ENCODE assay signal across 9 cellular contexts in the genomic region with DNA sequence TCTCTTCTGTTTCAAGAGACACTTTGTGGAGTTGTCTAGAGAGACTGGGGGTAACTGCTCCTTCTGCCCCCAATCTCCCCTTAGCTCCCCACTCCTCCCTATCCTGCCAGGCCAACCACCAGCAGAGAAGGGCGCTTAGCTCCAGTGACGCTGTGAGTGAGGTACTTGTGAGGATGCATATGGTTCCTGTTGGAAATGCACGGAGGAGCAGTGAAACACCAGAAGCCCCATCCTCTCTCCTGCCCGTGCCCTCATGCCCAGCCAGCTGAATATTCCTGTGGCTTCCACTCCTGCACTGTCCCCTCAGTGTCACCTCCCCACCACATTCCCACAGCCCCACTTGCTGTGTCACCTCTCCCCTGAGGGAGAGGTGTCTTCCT. TPM values are rescaled to one million over a fixed set of nuclear protein-coding genes. Genes with fewer than 3 reads are reported as not detected.
DNase-seq lines count a peak whose midpoint lies in the region; ATAC-seq and TF ChIP-seq lines count a peak whose summit lies in the region.
"Had no signal": no experiment of that assay in that cellular context is flagged by ENCODE, and none has a peak within 500 bp of the region (broad histone marks: within the 10 kb centered on the region; RNA-seq: fewer than 3 reads in every experiment).

No MANE protein-coding gene starts in this region.

- H3K4ac ChIP-seq in mesendoderm (ENCODE audit: low read depth, low read length): no peak overlapping the region

- no peak for TF ChIP-seq POLR2A in stomach (IDR thresholded peaks at IDR 0.05)

- POLR2A ChIA-PET in activated CD4-positive, alpha-beta T cell treated with anti-CD3 and anti-CD28 coated beads, Interleukin-2, amount 10 ng/mL, durations not matched to agents 7 days and 5 days (lab: Charles Lee): interaction anchor here (1.0 kb wide), 1 partner anchor 13 kb away, joined by 3 read pairs; a partner anchor contains a TSS

- CTCF ChIA-PET in activated CD4-positive, alpha-beta T cell treated with anti-CD3 and anti-CD28 coated beads, Interleukin-2, amount 10 ng/mL, durations not matched to agents 7 days and 5 days (lab: Charles Lee): interaction anchor here (0.7 to 3.2 kb wide), 5 partner anchors 9 to 83 kb away, joined by 3 to 16 read pairs (median 3); a partner anchor contains a TSS

- H3K27ac Mint-ChIP-seq in activated CD4-positive, alpha-beta T cell treated with anti-CD3 and anti-CD28 coated beads, Interleukin-2, amount 10 ng/mL, durations not matched to agents 7 days and 5 days: peak overlapping the region; percentile 93
- peak overlapping the region; percentile 62 to 94 (median 84) for H3K27ac Mint-ChIP-seq in IgD-negative memory B cell
- H3K27ac Mint-ChIP-seq: nephron progenitor cell had no signal

- peak overlapping the region; percentile 12 for H3K4me3 Mint-ChIP-seq in activated CD4-positive, alpha-beta T cell treated with anti-CD3 and anti-CD28 coated beads, Interleukin-2, amount 10 ng/mL, durations not matched to agents 7 days and 5 days
- peak overlapping the region; percentile 21 to 86 (median 51) for H3K4me3 Mint-ChIP-seq in IgD-negative memory B cell
- H3K4me3 Mint-ChIP-seq: nephron progenitor cell had no signal

- DNase-seq in activated CD4-positive, alpha-beta T cell treated with anti-CD3 and anti-CD28 coated beads, Interleukin-2, amount 10 ng/mL, durations not matched to agents 7 days and 5 days: no peak
- no peak for DNase-seq in activated CD4-positive, alpha-beta T cell treated with anti-CD3 and anti-CD28 coated beads for 4 hours
- no peak for DNase-seq in coronary artery (ENCODE audit: low spot score)
- no peak for DNase-seq in stomach
- DNase-seq in mesendoderm: no peak
- DNase-seq in Ammon's horn (ENCODE audit: low spot score): no peak
- DNase-seq: nephron progenitor cell had no signal

- H3K56ac ChIP-seq in mesendoderm (ENCODE audit: low read length): no peak overlapping the region

- H3K4me3 ChIP-seq in coronary artery (no peak overlapping the region), stomach (no peak overlapping the region), mesendoderm (ENCODE audit: low read length) (no peak overlapping the region)

- H3K9ac ChIP-seq in mesendoderm (ENCODE audit: low read length): no peak overlapping the region

- no peak overlapping the region for H3K23ac ChIP-seq in mesendoderm (ENCODE audit: low read length)

- H2AK5ac ChIP-seq in mesendoderm (ENCODE audit: low read length): no peak overlapping the region

- TF ChIP-seq EP300 in stomach (IDR thresholded peaks at IDR 0.05): no peak

- no peak for ATAC-seq in HG03571 (IDR thresholded peaks at IDR 0.05; ENCODE audit: unreplicated experiment)

- peaks cover 3% of the 10 kb centered on the region for H3K36me3 Mint-ChIP-seq in activated CD4-positive, alpha-beta T cell treated with anti-CD3 and anti-CD28 coated beads, Interleukin-2, amount 10 ng/mL, durations not matched to agents 7 days and 5 days (ENCODE audit: low read depth)
- H3K36me3 Mint-ChIP-seq in IgD-negative memory B cell: peaks cover 2% of the 10 kb centered on the region

- H3K27ac ChIP-seq in coronary artery: peak overlapping the region; percentile 40 to 84
- peak overlapping the region in 3 of 5 donors; percentile 56 to 60 (median 58) for H3K27ac ChIP-seq in stomach
- H3K27ac ChIP-seq in mesendoderm (ENCODE audit: low read depth, low read length): no peak overlapping the region

- TF ChIP-seq CTCF in coronary artery (IDR thresholded peaks at IDR 0.05) (no peak), stomach (IDR thresholded peaks at IDR 0.05) (no peak)

- H3K36me3 ChIP-seq in stomach (no peaks in the 10 kb centered on the region), mesendoderm (ENCODE audit: control insufficient read depth, insufficient read depth, low read length) (no peaks in the 10 kb centered on the region)

- no peak overlapping the region for H4K5ac ChIP-seq in mesendoderm (ENCODE audit: low read length)

- H3K4me1 Mint-ChIP-seq in activated CD4-positive, alpha-beta T cell treated with anti-CD3 and anti-CD28 coated beads, Interleukin-2, amount 10 ng/mL, durations not matched to agents 7 days and 5 days: peaks cover 82% of the 10 kb centered on the region
- H3K4me1 Mint-ChIP-seq in IgD-negative memory B cell: peaks cover 67 to 88% (median 78%) of the 10 kb centered on the region in 3 donors
- H3K4me1 Mint-ChIP-seq: nephron progenitor cell had no signal

- H3K4me2 ChIP-seq in mesendoderm (ENCODE audit: low read length): no peak overlapping the region

- no peaks in the 10 kb centered on the region for H3K79me2 ChIP-seq in mesendoderm (ENCODE audit: control insufficient read depth, insufficient read depth, low read length)

- no peak overlapping the region for H2BK5ac ChIP-seq in mesendoderm (ENCODE audit: low read length)

- H3K79me1 ChIP-seq in mesendoderm (ENCODE audit: low read length): no peaks in the 10 kb centered on the region

- H3K9me3 Mint-ChIP-seq in activated CD4-positive, alpha-beta T cell treated with anti-CD3 and anti-CD28 coated beads, Interleukin-2, amount 10 ng/mL, durations not matched to agents 7 days and 5 days: no peaks in the 10 kb centered on the region
- no peaks in the 10 kb centered on the region for H3K9me3 Mint-ChIP-seq in IgD-negative memory B cell
- H3K9me3 Mint-ChIP-seq: nephron progenitor cell had no signal

- no peak overlapping the region for H2BK15ac ChIP-seq in mesendoderm (replicated peaks; ENCODE audit: low read depth)

- intact Hi-C loops in stomach (cut with DNase I; ENCODE audit: low total_unique reads): no loop called here

- no peak overlapping the region for H4K8ac ChIP-seq in mesendoderm (ENCODE audit: low read depth, low read length)

- H2BK120ac ChIP-seq in mesendoderm (ENCODE audit: low read depth, low read length): no peak overlapping the region

- H3K18ac ChIP-seq in mesendoderm (ENCODE audit: low read length): no peak overlapping the region

- peaks cover 16 to 76% (median 41%) of the 10 kb centered on the region in 4 donors for H3K4me1 ChIP-seq in stomach
- peaks cover 3% of the 10 kb centered on the region for H3K4me1 ChIP-seq in mesendoderm (ENCODE audit: control insufficient read depth, low read depth, low read length)

- no peaks in the 10 kb centered on the region for H3K27me3 ChIP-seq in stomach
- H3K27me3 ChIP-seq in mesendoderm (ENCODE audit: insufficient read depth, low read length, poor library complexity): no peaks in the 10 kb centered on the region

- H3K27me3 Mint-ChIP-seq in activated CD4-positive, alpha-beta T cell treated with anti-CD3 and anti-CD28 coated beads, Interleukin-2, amount 10 ng/mL, durations not matched to agents 7 days and 5 days: peaks cover 2% of the 10 kb centered on the region
- no peaks in the 10 kb centered on the region for H3K27me3 Mint-ChIP-seq in IgD-negative memory B cell

- H3K9me3 ChIP-seq in stomach: no peaks in the 10 kb centered on the region

- WGBS in stomach, 5 donors: 68 to 97% (median 80%) methylated on average over 4 of the region's 4 CpGs
- WGBS in mesendoderm (ENCODE audit: extremely low coverage, insufficient coverage, low lambda C conversion rate): no CpG with 5 or more reads among the region's 4 CpGs

RNA-seq across cellular contexts. Expression of a gene that starts 11.9 kb away (rescaled TPM):
- total RNA-seq in activated CD4-positive, alpha-beta T cell treated with anti-CD3 and anti-CD28 coated beads, Interleukin-2, amount 10 ng/mL, durations not matched to agents 7 days and 5 days: 1 to 10 TPM; 6.1 to 7.2 TPM
- polyA plus RNA-seq in IgD-negative memory B cell: 118 TPM
- total RNA-seq in stomach: 10 to 100 TPM in 3 of 5 donors, 1 to 10 TPM in 2; 6.8 to 18.8 (median 16.0) TPM
- 1 to 10 TPM; 2.9 to 4.1 (median 2.9) TPM for polyA plus RNA-seq in stomach
- polyA plus RNA-seq in mesendoderm (2013, experiment 1 of 2): 0.62 TPM
- 0.50 TPM for polyA plus RNA-seq in mesendoderm (2013, experiment 2 of 2)
